13 cellular contexts compared by ENCODE assay signal in the genomic region with DNA sequence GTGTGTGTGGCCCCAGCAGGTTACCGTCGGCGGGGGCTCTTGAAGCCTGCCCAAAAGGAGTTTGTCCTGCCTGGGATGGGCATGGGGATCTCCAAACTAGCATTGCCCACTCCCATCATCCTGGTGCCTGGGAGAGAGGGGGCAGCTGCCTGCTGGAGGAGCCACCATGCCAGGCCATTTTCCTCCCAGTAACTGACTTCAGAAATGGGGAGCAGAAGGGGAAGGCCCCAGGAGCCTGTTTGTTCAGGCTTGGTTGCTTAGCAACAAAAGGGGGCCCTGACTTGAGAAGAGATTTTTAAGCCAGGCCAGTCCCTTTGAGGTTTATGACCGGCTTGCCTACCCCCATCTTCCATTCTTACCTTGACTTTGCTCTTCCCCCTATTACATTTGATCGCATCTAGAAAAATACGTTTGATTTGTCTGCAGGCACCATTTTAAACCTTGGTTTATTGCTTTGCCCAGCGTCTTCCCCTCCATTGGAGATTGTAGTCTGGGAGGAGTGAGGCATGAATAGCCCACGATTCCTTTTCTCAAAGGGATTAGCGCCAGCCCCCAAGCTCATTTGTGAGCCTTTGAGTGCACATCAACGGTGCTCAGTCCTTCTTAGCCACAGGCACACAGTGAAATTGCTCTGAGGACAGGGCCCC.
DNase-seq lines count a peak whose midpoint lies in the region; ATAC-seq and TF ChIP-seq lines count a peak whose summit lies in the region.
"Had no signal": no experiment of that assay in that cellular context is flagged by ENCODE, and none has a peak within 500 bp of the region (broad histone marks: within the 10 kb centered on the region; RNA-seq: fewer than 3 reads in every experiment).

No MANE protein-coding gene starts in this region.

- no peak overlapping the region for H3K4me3 Mint-ChIP-seq in Caco-2 (ENCODE audit: unreplicated experiment)
- H3K4me3 Mint-ChIP-seq in activated CD4-positive, alpha-beta T cell treated with anti-CD3 and anti-CD28 coated beads for 36 hours: no peak overlapping the region
- H3K4me3 Mint-ChIP-seq: activated naive CD4-positive, alpha-beta T cell treated with anti-CD3 and anti-CD28 coated beads for 36 hours had no signal

- H3K4me3 ChIP-seq in Caco-2 (ENCODE audit: low read depth, low read length) (no peak overlapping the region), HAP-1 (no peak overlapping the region), WERI-Rb-1 (ENCODE audit: low read depth, low read length) (peak overlapping the region; percentile 29), GM23248 (no peak overlapping the region)
- H3K4me3 ChIP-seq: left lung, SJSA1 had no signal

- peak in 1 of 2 experiments; percentile 50 for DNase-seq in Caco-2
- peak; percentile 81 to 89 for DNase-seq in HAP-1 (ENCODE audit: low spot score in 2 of 2)
- peak; percentile 87 for DNase-seq in WERI-Rb-1
- no peak for DNase-seq in GM23248
- no peak for DNase-seq in foreskin keratinocyte
- DNase-seq in activated CD4-positive, alpha-beta T cell treated with anti-CD3 and anti-CD28 coated beads for 36 hours: no peak
- DNase-seq in NCI-H774 (lab: John Stamatoyannopoulos, UW): no peak
- DNase-seq: activated CD4-positive, alpha-beta T cell treated with anti-CD3 and anti-CD28 coated beads for 4 hours; activated naive CD4-positive, alpha-beta T cell treated with anti-CD3 and anti-CD28 coated beads for 36 hours; effector CD4-positive, alpha-beta T cell had no signal

- H3K27me3 ChIP-seq in Caco-2 (replicated peaks; ENCODE audit: control insufficient read depth, insufficient read depth, low read length): no peaks in the 10 kb centered on the region
- H3K27me3 ChIP-seq in HAP-1 (ENCODE audit: low read depth): no peaks in the 10 kb centered on the region
- no peaks in the 10 kb centered on the region for H3K27me3 ChIP-seq in WERI-Rb-1 (ENCODE audit: insufficient read depth, low read depth, severe bottlenecking)
- no peaks in the 10 kb centered on the region for H3K27me3 ChIP-seq in layer of hippocampus (ENCODE audit: control insufficient read depth, insufficient read depth, low read length)
- no peaks in the 10 kb centered on the region for H3K27me3 ChIP-seq in GM23248 (replicated peaks; ENCODE audit: insufficient read depth)
- H3K27me3 ChIP-seq in foreskin keratinocyte: no peaks in the 10 kb centered on the region
- H3K27me3 ChIP-seq: left lung, SJSA1 had no signal

- H3K36me3 ChIP-seq in Caco-2 (ENCODE audit: control insufficient read depth, insufficient read depth, low read length) (no peaks in the 10 kb centered on the region), HAP-1 (replicated peaks) (0 out of 2 replicates have a peak, but pooled peaks cover 2% of the 10 kb centered on the region), WERI-Rb-1 (peaks cover 57% of the 10 kb centered on the region), GM23248 (ENCODE audit: low read depth) (no peaks in the 10 kb centered on the region)
- H3K36me3 ChIP-seq: SJSA1 had no signal

- H3K79me2 ChIP-seq in GM23248 (ENCODE audit: insufficient read depth): no peaks in the 10 kb centered on the region

- no peaks in the 10 kb centered on the region for H3K27me3 Mint-ChIP-seq in Caco-2 (ENCODE audit: insufficient read depth, unreplicated experiment)
- H3K27me3 Mint-ChIP-seq in activated CD4-positive, alpha-beta T cell treated with anti-CD3 and anti-CD28 coated beads for 36 hours: no peaks in the 10 kb centered on the region

- peak overlapping the region; percentile 98 for H3K27ac ChIP-seq in WERI-Rb-1
- peak overlapping the region; percentile 78 for H3K27ac ChIP-seq in layer of hippocampus (ENCODE audit: low read depth, low read length)
- no peak overlapping the region for H3K27ac ChIP-seq in GM23248
- no peak overlapping the region for H3K27ac ChIP-seq in foreskin keratinocyte
- H3K27ac ChIP-seq: left lung had no signal

- peaks cover 30% of the 10 kb centered on the region for H3K4me1 Mint-ChIP-seq in Caco-2 (ENCODE audit: low read depth, unreplicated experiment)
- peaks cover 27% of the 10 kb centered on the region for H3K4me1 Mint-ChIP-seq in activated CD4-positive, alpha-beta T cell treated with anti-CD3 and anti-CD28 coated beads for 36 hours

- H3K4me1 ChIP-seq in Caco-2: peaks cover 70% of the 10 kb centered on the region
- peaks cover 41% of the 10 kb centered on the region for H3K4me1 ChIP-seq in HAP-1
- peaks cover 34% of the 10 kb centered on the region for H3K4me1 ChIP-seq in GM23248 (ENCODE audit: insufficient read depth)
- H3K4me1 ChIP-seq in foreskin keratinocyte: peaks cover 9% of the 10 kb centered on the region

- no peak overlapping the region for H3K4me2 ChIP-seq in GM23248 (ENCODE audit: unreplicated experiment)

- H4K20me1 ChIP-seq in GM23248 (ENCODE audit: insufficient read depth): no peaks in the 10 kb centered on the region

- peaks cover 22% of the 10 kb centered on the region; the same call in 1 of the 2 replicates for H3F3A ChIP-seq in GM23248 (ENCODE audit: insufficient read depth)

- intact Hi-C loops in Caco-2 (cut with micrococcal nuclease; ENCODE audit: unreplicated experiment): loop anchor here (1.0 kb wide), 2 partner anchors 10 to 34 kb away; no protein-coding TSS in a partner anchor
- intact Hi-C loops in activated CD4-positive, alpha-beta T cell treated with anti-CD3 and anti-CD28 coated beads for 36 hours (cut with DNase I, micrococcal nuclease): no loop called here

- H3K9ac ChIP-seq in GM23248: no peak overlapping the region

- no peak for TF ChIP-seq CTCF in Caco-2 (IDR thresholded peaks at IDR 0.05; ENCODE audit: insufficient read depth in 1 of 2, low read depth in 1 of 2, low read length in 1 of 2, severe bottlenecking in 1 of 2, unreplicated experiment in 1 of 2)
- no peak for TF ChIP-seq CTCF in WERI-Rb-1 (IDR thresholded peaks at IDR 0.05; ENCODE audit: low read depth, low read length)
- TF ChIP-seq CTCF in foreskin keratinocyte (conservative IDR thresholded peaks at IDR 0.05): no peak

- no peaks in the 10 kb centered on the region for H3K9me3 Mint-ChIP-seq in Caco-2 (ENCODE audit: unreplicated experiment)
- H3K9me3 Mint-ChIP-seq in activated CD4-positive, alpha-beta T cell treated with anti-CD3 and anti-CD28 coated beads for 36 hours (ENCODE audit: low read depth): no peaks in the 10 kb centered on the region
- H3K9me3 Mint-ChIP-seq: activated naive CD4-positive, alpha-beta T cell treated with anti-CD3 and anti-CD28 coated beads for 36 hours had no signal

- TSS peak; percentile 53 for BruUV-seq in Caco-2 (replicated peaks; lab: Mats Ljungman, UMichigan)

- in situ Hi-C loops in HAP-1 (cut with MboI; ENCODE audit: low sequenced_read_pairs) (no loop called here), GM23248 (cut with MboI) (no loop called here)

- H3K27ac Mint-ChIP-seq in Caco-2 (ENCODE audit: unreplicated experiment): no peak overlapping the region
- H3K27ac Mint-ChIP-seq in activated CD4-positive, alpha-beta T cell treated with anti-CD3 and anti-CD28 coated beads for 36 hours: no peak overlapping the region
- H3K27ac Mint-ChIP-seq: activated naive CD4-positive, alpha-beta T cell treated with anti-CD3 and anti-CD28 coated beads for 36 hours had no signal

- POLR2A ChIA-PET in Caco-2 (lab: Charles Lee): interaction anchor here (0.6 to 1.1 kb wide), 3 partner anchors 10 to 41 kb away, joined by 3 to 7 read pairs (median 3); no protein-coding TSS in a partner anchor
- POLR2A ChIA-PET in activated CD4-positive, alpha-beta T cell treated with anti-CD3 and anti-CD28 coated beads for 36 hours (lab: Charles Lee): no interaction called here

- H3K36me3 Mint-ChIP-seq in Caco-2 (ENCODE audit: insufficient read depth, unreplicated experiment): peaks cover 27% of the 10 kb centered on the region
- no peaks in the 10 kb centered on the region for H3K36me3 Mint-ChIP-seq in activated CD4-positive, alpha-beta T cell treated with anti-CD3 and anti-CD28 coated beads for 36 hours (ENCODE audit: low read depth)

- ATAC-seq in foreskin keratinocyte: no peak
- no peak for ATAC-seq in activated CD4-positive, alpha-beta T cell treated with anti-CD3 and anti-CD28 coated beads for 36 hours

- WGBS in GM23248 (ENCODE audit: low coverage in 1 of 2, low lambda C conversion rate in 2 of 2, missing lambda C conversion rate in 2 of 2), 2 experiments: 81 to 83% methylated on average over 9 to 10 of the region's 10 CpGs

- H3K9me3 ChIP-seq in Caco-2 (no peaks in the 10 kb centered on the region), HAP-1 (no peaks in the 10 kb centered on the region), WERI-Rb-1 (ENCODE audit: severe bottlenecking) (no peaks in the 10 kb centered on the region), GM23248 (ENCODE audit: low read depth) (no peaks in the 10 kb centered on the region)
- H3K9me3 ChIP-seq: left lung, SJSA1 had no signal

- no peak overlapping the region for H2AFZ ChIP-seq in GM23248

- CTCF ChIA-PET in Caco-2 (lab: Charles Lee): interaction anchor here (0.5 to 1.5 kb wide), 6 partner anchors 9 to 284 kb away, joined by 3 to 12 read pairs (median 4); no protein-coding TSS in a partner anchor
- CTCF ChIA-PET in activated CD4-positive, alpha-beta T cell treated with anti-CD3 and anti-CD28 coated beads for 36 hours (lab: Charles Lee): interaction anchor here (0.6 to 0.9 kb wide), 2 partner anchors 23 to 424 kb away, joined by 3 to 4 read pairs; no protein-coding TSS in a partner anchor

- no peaks in the 10 kb centered on the region for H3K9me2 ChIP-seq in GM23248 (ENCODE audit: insufficient read depth)

Comparison
In these comparisons a context has a peak if more than half of its experiments do, and no peak if none do; other contexts are left out.
1. DNase-seq: peak in HAP-1 (2 of 2) and WERI-Rb-1 (single experiment); none in GM23248 (single experiment), foreskin keratinocyte (0 of 2), activated CD4-positive, alpha-beta T cell treated with anti-CD3 and anti-CD28 coated beads for 36 hours (single experiment) and NCI-H774 (single experiment).
2. H3K27ac ChIP-seq: peak in WERI-Rb-1 (single experiment) and layer of hippocampus (single experiment); none in GM23248 (single experiment) and foreskin keratinocyte (single experiment).